ENCODE assay signal across 16 cellular contexts in genomic region chr19:48461982-48462655, GRCh38. TPM values are rescaled to one million over a fixed set of nuclear protein-coding genes. Genes with fewer than 3 reads are reported as not detected.
DNase-seq lines count a peak whose midpoint lies in the region; ATAC-seq, FAIRE-seq and TF ChIP-seq lines count a peak whose summit lies in the region.
"Had no signal": no experiment of that assay in that cellular context is flagged by ENCODE, and none has a peak within 500 bp of the region (broad histone marks: within the 10 kb centered on the region; RNA-seq: fewer than 3 reads in every experiment).

No MANE protein-coding gene starts in this region.

- no peak overlapping the region for H3K27ac ChIP-seq in kidney (ENCODE audit: low read depth in 2 of 2, low read length in 2 of 2)
- H3K27ac ChIP-seq: BLaER1 treated with 17β-estradiol and CSF1 and Interleukin-3, amounts not matched to agents 10 nM and 100 nM; parathyroid adenoma; VCaP had no signal

- no peak overlapping the region for H3K4me3 ChIP-seq in kidney (ENCODE audit: low read length in 2 of 2)
- H3K4me3 ChIP-seq: BLaER1 treated with 17β-estradiol and CSF1 and Interleukin-3, amounts not matched to agents 10 nM and 100 nM had no signal

- no peak overlapping the region for H3K9ac ChIP-seq in kidney (ENCODE audit: low read length in 2 of 2)
- H3K9ac ChIP-seq: BLaER1 treated with 17β-estradiol and CSF1 and Interleukin-3, amounts not matched to agents 10 nM and 100 nM; parathyroid adenoma had no signal

- DNase-seq in AG08396 (ENCODE audit: low spot score) (peak; percentile 39), ELR (ENCODE audit: low read depth) (peak; percentile 44), kidney (peak; percentile 71), AG08395 (ENCODE audit: low spot score) (no peak), SW480 (ENCODE audit: low spot score) (no peak), NCI-H748 treated with DMSO at 0.1 percent for 48 hours (lab: John Stamatoyannopoulos, UW) (no peak), left lobe of liver (ENCODE audit: low spot score) (no peak)
- DNase-seq: DMS79 treated with DMSO at 0.1 percent for 48 hours, NCI-H1092, small intestine, SW 1271 had no signal

- no peak for TF ChIP-seq CTCF in kidney (IDR thresholded peaks at IDR 0.05; ENCODE audit: borderline replicate concordance, extremely low read depth, insufficient read depth)

- peak; percentile 46 for ATAC-seq in SK-N-SH treated with all-trans-retinoic acid at 6 μM for 48 hours
- no peak for ATAC-seq in left lobe of liver

- no peak for FAIRE-seq in kidney (lab: Jason Lieb, UNC)
- FAIRE-seq: small intestine had no signal

- H3K4me1 ChIP-seq in kidney (ENCODE audit: control insufficient read depth in 1 of 2, insufficient read depth in 1 of 2, low read depth in 1 of 2, low read length in 2 of 2), result no peaks in the 10 kb centered on the region
- H3K4me1 ChIP-seq: parathyroid adenoma had no signal

- H3K9me3 ChIP-seq in kidney (ENCODE audit: control insufficient read depth in 1 of 2, low read length in 2 of 2), result no peaks in the 10 kb centered on the region
- H3K9me3 ChIP-seq: BLaER1 treated with 17β-estradiol and CSF1 and Interleukin-3, amounts not matched to agents 10 nM and 100 nM had no signal

- H3K36me3 ChIP-seq in kidney (ENCODE audit: control insufficient read depth in 1 of 2, insufficient read depth in 2 of 2, low read length in 2 of 2), result no peaks in the 10 kb centered on the region

- intact Hi-C loops in kidney (cut with DNase I), result no loop called here

TF ChIP-seq in SK-N-SH treated with all-trans-retinoic acid at 6 μM for 48 hours, 23 proteins besides CTCF, POLR2A, EP300 and RAD21:
- TF ChIP-seq PATZ1 (CRISPR knock-in tag; IDR thresholded peaks at IDR 0.05; ENCODE audit: borderline replicate concordance), result no peak
- TF ChIP-seq ZNF70 (CRISPR knock-in tag; IDR thresholded peaks at IDR 0.05), result no peak
- no peak for TF ChIP-seq ZFP3 (CRISPR knock-in tag; IDR thresholded peaks at IDR 0.05)
- no peak for TF ChIP-seq CSDC2 (CRISPR knock-in tag; IDR thresholded peaks at IDR 0.05)
- no peak for TF ChIP-seq ESRRG (CRISPR knock-in tag; IDR thresholded peaks at IDR 0.05)
- no peak for TF ChIP-seq ISL1 (CRISPR knock-in tag; IDR thresholded peaks at IDR 0.05)
- no peak for TF ChIP-seq RARB (CRISPR knock-in tag; IDR thresholded peaks at IDR 0.05)
- no peak for TF ChIP-seq ZNF8 (CRISPR knock-in tag; IDR thresholded peaks at IDR 0.05)
- TF ChIP-seq TCF4 (CRISPR knock-in tag; IDR thresholded peaks at IDR 0.05; ENCODE audit: borderline replicate concordance), result no peak
- TF ChIP-seq SNAI2 (CRISPR knock-in tag; IDR thresholded peaks at IDR 0.05), result no peak
- TF ChIP-seq PPARA (CRISPR knock-in tag; IDR thresholded peaks at IDR 0.05; ENCODE audit: borderline replicate concordance), result no peak
- no peak for TF ChIP-seq BACH2 (CRISPR knock-in tag; IDR thresholded peaks at IDR 0.05; ENCODE audit: borderline replicate concordance)
- TF ChIP-seq OSR1 (CRISPR knock-in tag; IDR thresholded peaks at IDR 0.05), result no peak
- no peak for TF ChIP-seq TOX (CRISPR knock-in tag; IDR thresholded peaks at IDR 0.05; ENCODE audit: borderline replicate concordance)
- TF ChIP-seq ZC3H10 (CRISPR knock-in tag; IDR thresholded peaks at IDR 0.05), result no peak
- no peak for TF ChIP-seq ZNF565 (CRISPR knock-in tag; conservative IDR thresholded peaks at IDR 0.05; ENCODE audit: low read depth)
- TF ChIP-seq GLIS3 (CRISPR knock-in tag; IDR thresholded peaks at IDR 0.05), result no peak
- TF ChIP-seq CREB5 (CRISPR knock-in tag; IDR thresholded peaks at IDR 0.05; ENCODE audit: low read depth), result no peak

RNA-seq across cellular contexts. Expression of gene KCNJ14, which starts 6.7 kb away (rescaled TPM):
- 1.0 TPM for total RNA-seq in kidney
- polyA plus RNA-seq in kidney (ENCODE audit: insufficient read depth, low read depth, low replicate concordance), result 0.28 TPM
- total RNA-seq in left lobe of liver, result 0.38 TPM

RNA-seq across cellular contexts. Expression of gene CYTH2, which starts 7.0 kb away (rescaled TPM):
- total RNA-seq in kidney, result 96.1 TPM
- polyA plus RNA-seq in kidney (ENCODE audit: insufficient read depth, low read depth, low replicate concordance), result 51.0 TPM
- total RNA-seq in left lobe of liver, result 13.9 TPM

RNA-seq across cellular contexts. Expression of gene GRWD1, which starts 16.3 kb away (rescaled TPM):
- total RNA-seq in kidney (34.0 TPM), left lobe of liver (16.0 TPM)
- 19.0 TPM for polyA plus RNA-seq in kidney (ENCODE audit: insufficient read depth, low read depth, low replicate concordance)

RNA-seq across cellular contexts. Expression of gene LMTK3, which starts 49.5 kb away (rescaled TPM):
- total RNA-seq in kidney (8.4 TPM), left lobe of liver (0.43 TPM)
- 4.2 TPM for polyA plus RNA-seq in kidney (ENCODE audit: insufficient read depth, low read depth, low replicate concordance)
- total RNA-seq: glomerular endothelial cell had no signal

Comparison
In these comparisons a context has a peak if more than half of its experiments do, and no peak if none do; other contexts are left out.
1. DNase-seq: peak in AG08396 (single experiment), ELR (single experiment) and kidney (single experiment); none in AG08395 (single experiment), SW480 (single experiment), NCI-H748 treated with DMSO at 0.1 percent for 48 hours (single experiment) and left lobe of liver (single experiment).